In the genomic region with DNA sequence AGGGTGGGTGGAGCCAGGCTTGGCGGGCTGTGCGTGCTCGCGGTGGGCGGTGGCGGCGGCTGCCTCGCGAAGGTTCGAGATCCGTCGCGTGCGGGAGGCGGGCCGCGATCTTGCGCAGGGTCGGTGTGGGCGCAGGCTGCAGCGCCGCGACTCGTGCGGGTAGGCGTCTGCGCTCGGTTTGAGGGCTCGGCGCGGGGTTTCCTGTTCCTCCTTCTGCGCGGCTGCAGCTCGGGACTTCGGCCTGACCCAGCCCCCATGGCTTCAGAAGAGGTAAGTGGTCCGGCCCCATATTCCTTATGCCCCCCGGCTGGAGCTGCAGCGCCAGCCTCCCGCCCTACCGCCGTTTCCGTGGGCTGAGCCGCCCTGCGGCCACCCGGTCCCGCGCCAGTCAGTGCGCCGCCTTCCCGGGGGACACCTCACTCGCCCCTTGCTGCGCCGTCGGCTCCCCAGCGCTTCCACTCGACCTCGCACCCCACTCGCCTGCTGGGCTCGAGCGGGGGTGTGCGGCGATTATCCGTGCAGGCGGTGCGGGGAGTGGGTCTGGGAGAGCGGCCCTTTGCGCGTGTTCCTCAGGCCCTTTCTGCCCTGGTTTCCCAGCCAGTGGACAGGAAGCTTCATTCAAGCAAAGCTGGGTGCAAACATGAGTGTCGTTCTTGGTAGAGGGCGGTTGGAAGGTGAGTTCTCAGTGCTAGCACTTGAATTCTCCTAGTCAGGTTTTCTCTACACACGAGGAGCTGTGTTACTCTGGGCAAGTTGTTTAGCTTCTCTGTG, we compare ENCODE assay signal across 1 cellular context.
TF ChIP-seq lines count a peak whose summit lies in the region.

A gene with protein sequence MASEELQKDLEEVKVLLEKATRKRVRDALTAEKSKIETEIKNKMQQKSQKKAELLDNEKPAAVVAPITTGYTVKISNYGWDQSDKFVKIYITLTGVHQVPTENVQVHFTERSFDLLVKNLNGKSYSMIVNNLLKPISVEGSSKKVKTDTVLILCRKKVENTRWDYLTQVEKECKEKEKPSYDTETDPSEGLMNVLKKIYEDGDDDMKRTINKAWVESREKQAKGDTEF (plus strand): TSS at position 22 of the 771 bp plus-strand sequence. CDS start 234 bp downstream, at position 256.

TF ChIP-seq in HepG2, 621 proteins besides CTCF, POLR2A, EP300 and RAD21 (continued from another document and continues in another):
- TF ChIP-seq, protein P1, sequence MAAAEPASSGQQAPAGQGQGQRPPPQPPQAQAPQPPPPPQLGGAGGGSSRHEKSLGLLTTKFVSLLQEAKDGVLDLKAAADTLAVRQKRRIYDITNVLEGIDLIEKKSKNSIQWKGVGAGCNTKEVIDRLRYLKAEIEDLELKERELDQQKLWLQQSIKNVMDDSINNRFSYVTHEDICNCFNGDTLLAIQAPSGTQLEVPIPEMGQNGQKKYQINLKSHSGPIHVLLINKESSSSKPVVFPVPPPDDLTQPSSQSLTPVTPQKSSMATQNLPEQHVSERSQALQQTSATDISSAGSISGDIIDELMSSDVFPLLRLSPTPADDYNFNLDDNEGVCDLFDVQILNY (CRISPR knock-in tag; conservative IDR thresholded peaks at IDR 0.05) = peak; percentile 79
- TF ChIP-seq SMC3 (IDR thresholded peaks at IDR 0.05; ENCODE audit: low read length) = no peak
- no peak for TF ChIP-seq RCOR2 (CRISPR knock-in tag; IDR thresholded peaks at IDR 0.05)
- TF ChIP-seq, protein P2, sequence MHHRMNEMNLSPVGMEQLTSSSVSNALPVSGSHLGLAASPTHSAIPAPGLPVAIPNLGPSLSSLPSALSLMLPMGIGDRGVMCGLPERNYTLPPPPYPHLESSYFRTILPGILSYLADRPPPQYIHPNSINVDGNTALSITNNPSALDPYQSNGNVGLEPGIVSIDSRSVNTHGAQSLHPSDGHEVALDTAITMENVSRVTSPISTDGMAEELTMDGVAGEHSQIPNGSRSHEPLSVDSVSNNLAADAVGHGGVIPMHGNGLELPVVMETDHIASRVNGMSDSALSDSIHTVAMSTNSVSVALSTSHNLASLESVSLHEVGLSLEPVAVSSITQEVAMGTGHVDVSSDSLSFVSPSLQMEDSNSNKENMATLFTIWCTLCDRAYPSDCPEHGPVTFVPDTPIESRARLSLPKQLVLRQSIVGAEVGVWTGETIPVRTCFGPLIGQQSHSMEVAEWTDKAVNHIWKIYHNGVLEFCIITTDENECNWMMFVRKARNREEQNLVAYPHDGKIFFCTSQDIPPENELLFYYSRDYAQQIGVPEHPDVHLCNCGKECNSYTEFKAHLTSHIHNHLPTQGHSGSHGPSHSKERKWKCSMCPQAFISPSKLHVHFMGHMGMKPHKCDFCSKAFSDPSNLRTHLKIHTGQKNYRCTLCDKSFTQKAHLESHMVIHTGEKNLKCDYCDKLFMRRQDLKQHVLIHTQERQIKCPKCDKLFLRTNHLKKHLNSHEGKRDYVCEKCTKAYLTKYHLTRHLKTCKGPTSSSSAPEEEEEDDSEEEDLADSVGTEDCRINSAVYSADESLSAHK (CRISPR knock-in tag; IDR thresholded peaks at IDR 0.05; ENCODE audit: borderline replicate concordance) = no peak
- peak; percentile 56; the same call in 1 of the 2 replicates for TF ChIP-seq KDM2A (CRISPR knock-in tag; IDR thresholded peaks at IDR 0.05; ENCODE audit: borderline replicate concordance, low read depth)
- TF ChIP-seq ZNF746 (CRISPR knock-in tag; IDR thresholded peaks at IDR 0.05) = peak; percentile 79; the same call in 1 of the 2 replicates
- TF ChIP-seq, protein P3, sequence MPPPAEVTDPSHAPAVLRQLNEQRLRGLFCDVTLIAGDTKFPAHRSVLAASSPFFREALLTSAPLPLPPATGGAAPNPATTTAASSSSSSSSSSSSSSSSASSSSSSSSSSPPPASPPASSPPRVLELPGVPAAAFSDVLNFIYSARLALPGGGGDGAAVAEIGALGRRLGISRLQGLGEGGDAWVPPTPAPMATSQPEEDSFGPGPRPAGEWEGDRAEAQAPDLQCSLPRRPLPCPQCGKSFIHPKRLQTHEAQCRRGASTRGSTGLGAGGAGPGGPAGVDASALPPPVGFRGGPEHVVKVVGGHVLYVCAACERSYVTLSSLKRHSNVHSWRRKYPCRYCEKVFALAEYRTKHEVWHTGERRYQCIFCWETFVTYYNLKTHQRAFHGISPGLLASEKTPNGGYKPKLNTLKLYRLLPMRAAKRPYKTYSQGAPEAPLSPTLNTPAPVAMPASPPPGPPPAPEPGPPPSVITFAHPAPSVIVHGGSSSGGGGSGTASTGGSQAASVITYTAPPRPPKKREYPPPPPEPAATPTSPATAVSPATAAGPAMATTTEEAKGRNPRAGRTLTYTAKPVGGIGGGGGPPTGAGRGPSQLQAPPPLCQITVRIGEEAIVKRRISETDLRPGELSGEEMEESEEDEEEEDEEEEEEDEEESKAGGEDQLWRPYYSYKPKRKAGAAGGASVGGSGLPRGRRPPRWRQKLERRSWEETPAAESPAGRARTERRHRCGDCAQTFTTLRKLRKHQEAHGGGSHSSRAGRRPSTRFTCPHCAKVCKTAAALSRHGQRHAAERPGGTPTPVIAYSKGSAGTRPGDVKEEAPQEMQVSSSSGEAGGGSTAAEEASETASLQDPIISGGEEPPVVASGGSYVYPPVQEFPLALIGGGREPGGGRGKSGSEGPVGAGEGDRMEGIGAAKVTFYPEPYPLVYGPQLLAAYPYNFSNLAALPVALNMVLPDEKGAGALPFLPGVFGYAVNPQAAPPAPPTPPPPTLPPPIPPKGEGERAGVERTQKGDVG (CRISPR knock-in tag; IDR thresholded peaks at IDR 0.05; ENCODE audit: borderline replicate concordance) = peak; percentile 76
- TF ChIP-seq, protein P4, sequence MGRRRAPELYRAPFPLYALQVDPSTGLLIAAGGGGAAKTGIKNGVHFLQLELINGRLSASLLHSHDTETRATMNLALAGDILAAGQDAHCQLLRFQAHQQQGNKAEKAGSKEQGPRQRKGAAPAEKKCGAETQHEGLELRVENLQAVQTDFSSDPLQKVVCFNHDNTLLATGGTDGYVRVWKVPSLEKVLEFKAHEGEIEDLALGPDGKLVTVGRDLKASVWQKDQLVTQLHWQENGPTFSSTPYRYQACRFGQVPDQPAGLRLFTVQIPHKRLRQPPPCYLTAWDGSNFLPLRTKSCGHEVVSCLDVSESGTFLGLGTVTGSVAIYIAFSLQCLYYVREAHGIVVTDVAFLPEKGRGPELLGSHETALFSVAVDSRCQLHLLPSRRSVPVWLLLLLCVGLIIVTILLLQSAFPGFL (CRISPR knock-in tag; IDR thresholded peaks at IDR 0.05) = peak; percentile 78
- TF ChIP-seq CBX5 (CRISPR knock-in tag; IDR thresholded peaks at IDR 0.05; ENCODE audit: borderline replicate concordance) = no peak
- peak; percentile 70; the same call in 1 of the 2 replicates for TF ChIP-seq ZSCAN21 (CRISPR knock-in tag; IDR thresholded peaks at IDR 0.05; ENCODE audit: borderline replicate concordance)
- TF ChIP-seq PCBP2 (optimal IDR thresholded peaks at IDR 0.05; ENCODE audit: low read depth, low read length, poor library complexity, severe bottlenecking) = no peak
- TF ChIP-seq, protein P5, sequence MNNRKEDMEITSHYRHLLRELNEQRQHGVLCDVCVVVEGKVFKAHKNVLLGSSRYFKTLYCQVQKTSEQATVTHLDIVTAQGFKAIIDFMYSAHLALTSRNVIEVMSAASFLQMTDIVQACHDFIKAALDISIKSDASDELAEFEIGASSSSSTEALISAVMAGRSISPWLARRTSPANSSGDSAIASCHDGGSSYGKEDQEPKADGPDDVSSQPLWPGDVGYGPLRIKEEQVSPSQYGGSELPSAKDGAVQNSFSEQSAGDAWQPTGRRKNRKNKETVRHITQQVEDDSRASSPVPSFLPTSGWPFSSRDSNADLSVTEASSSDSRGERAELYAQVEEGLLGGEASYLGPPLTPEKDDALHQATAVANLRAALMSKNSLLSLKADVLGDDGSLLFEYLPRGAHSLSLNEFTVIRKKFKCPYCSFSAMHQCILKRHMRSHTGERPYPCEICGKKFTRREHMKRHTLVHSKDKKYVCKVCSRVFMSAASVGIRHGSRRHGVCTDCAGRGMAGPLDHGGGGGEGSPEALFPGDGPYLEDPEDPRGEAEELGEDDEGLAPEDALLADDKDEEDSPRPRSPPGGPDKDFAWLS (CRISPR knock-in tag; IDR thresholded peaks at IDR 0.05; ENCODE audit: borderline replicate concordance) = 0 out of 2 replicates have a peak, but pooled peaks have one; percentile 31
- peak; percentile 93; the same call in 1 of the 2 replicates for TF ChIP-seq NAIF1 (CRISPR knock-in tag; IDR thresholded peaks at IDR 0.05; ENCODE audit: borderline replicate concordance)
- no peak for TF ChIP-seq SIX1 (CRISPR knock-in tag; IDR thresholded peaks at IDR 0.05; ENCODE audit: borderline replicate concordance)
- TF ChIP-seq SNRNP70 (IDR thresholded peaks at IDR 0.05; ENCODE audit: low read depth, low read length) = no peak
- TF ChIP-seq, protein P6, sequence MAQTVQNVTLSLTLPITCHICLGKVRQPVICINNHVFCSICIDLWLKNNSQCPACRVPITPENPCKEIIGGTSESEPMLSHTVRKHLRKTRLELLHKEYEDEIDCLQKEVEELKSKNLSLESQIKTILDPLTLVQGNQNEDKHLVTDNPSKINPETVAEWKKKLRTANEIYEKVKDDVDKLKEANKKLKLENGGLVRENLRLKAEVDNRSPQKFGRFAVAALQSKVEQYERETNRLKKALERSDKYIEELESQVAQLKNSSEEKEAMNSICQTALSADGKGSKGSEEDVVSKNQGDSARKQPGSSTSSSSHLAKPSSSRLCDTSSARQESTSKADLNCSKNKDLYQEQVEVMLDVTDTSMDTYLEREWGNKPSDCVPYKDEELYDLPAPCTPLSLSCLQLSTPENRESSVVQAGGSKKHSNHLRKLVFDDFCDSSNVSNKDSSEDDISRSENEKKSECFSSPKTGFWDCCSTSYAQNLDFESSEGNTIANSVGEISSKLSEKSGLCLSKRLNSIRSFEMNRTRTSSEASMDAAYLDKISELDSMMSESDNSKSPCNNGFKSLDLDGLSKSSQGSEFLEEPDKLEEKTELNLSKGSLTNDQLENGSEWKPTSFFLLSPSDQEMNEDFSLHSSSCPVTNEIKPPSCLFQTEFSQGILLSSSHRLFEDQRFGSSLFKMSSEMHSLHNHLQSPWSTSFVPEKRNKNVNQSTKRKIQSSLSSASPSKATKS (CRISPR knock-in tag; IDR thresholded peaks at IDR 0.05) = no peak
- TF ChIP-seq, protein P7, sequence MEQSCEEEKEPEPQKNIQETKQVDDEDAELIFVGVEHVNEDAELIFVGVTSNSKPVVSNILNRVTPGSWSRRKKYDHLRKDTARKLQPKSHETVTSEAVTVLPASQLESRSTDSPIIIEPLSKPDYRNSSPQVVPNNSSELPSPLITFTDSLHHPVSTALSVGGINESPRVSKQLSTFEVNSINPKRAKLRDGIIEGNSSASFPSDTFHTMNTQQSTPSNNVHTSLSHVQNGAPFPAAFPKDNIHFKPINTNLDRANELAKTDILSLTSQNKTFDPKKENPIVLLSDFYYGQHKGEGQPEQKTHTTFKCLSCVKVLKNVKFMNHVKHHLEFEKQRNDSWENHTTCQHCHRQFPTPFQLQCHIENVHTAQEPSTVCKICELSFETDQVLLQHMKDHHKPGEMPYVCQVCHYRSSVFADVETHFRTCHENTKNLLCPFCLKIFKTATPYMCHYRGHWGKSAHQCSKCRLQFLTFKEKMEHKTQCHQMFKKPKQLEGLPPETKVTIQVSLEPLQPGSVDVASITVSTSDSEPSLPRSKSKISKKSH (CRISPR knock-in tag; IDR thresholded peaks at IDR 0.05; ENCODE audit: borderline replicate concordance) = peak; percentile 96
- TF ChIP-seq DR1 (CRISPR knock-in tag; IDR thresholded peaks at IDR 0.05) = no peak
- TF ChIP-seq RORA (CRISPR knock-in tag; IDR thresholded peaks at IDR 0.05) = no peak
- TF ChIP-seq RNF2 (conservative IDR thresholded peaks at IDR 0.05; ENCODE audit: low read depth) = peak; percentile 82
- peak; percentile 89; the same call in 1 of the 2 replicates for TF ChIP-seq KLF12 (CRISPR knock-in tag; IDR thresholded peaks at IDR 0.05; ENCODE audit: borderline replicate concordance)
- TF ChIP-seq ZNF564 (CRISPR knock-in tag; IDR thresholded peaks at IDR 0.05) = peak; percentile 94
- TF ChIP-seq CREM (IDR thresholded peaks at IDR 0.05) = no peak
- no peak for TF ChIP-seq CREM (CRISPR knock-in tag; IDR thresholded peaks at IDR 0.05)
- TF ChIP-seq, protein P8, sequence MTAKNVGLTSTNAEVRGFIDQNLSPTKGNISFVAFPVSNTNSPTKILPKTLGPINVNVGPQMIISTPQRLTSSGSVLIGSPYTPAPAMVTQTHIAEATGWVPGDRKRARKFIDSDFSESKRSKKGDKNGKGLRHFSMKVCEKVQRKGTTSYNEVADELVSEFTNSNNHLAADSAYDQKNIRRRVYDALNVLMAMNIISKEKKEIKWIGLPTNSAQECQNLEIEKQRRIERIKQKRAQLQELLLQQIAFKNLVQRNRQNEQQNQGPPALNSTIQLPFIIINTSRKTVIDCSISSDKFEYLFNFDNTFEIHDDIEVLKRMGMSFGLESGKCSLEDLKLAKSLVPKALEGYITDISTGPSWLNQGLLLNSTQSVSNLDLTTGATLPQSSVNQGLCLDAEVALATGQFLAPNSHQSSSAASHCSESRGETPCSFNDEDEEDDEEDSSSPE (CRISPR knock-in tag; IDR thresholded peaks at IDR 0.05) = peak; percentile 93
- TF ChIP-seq, protein P9, sequence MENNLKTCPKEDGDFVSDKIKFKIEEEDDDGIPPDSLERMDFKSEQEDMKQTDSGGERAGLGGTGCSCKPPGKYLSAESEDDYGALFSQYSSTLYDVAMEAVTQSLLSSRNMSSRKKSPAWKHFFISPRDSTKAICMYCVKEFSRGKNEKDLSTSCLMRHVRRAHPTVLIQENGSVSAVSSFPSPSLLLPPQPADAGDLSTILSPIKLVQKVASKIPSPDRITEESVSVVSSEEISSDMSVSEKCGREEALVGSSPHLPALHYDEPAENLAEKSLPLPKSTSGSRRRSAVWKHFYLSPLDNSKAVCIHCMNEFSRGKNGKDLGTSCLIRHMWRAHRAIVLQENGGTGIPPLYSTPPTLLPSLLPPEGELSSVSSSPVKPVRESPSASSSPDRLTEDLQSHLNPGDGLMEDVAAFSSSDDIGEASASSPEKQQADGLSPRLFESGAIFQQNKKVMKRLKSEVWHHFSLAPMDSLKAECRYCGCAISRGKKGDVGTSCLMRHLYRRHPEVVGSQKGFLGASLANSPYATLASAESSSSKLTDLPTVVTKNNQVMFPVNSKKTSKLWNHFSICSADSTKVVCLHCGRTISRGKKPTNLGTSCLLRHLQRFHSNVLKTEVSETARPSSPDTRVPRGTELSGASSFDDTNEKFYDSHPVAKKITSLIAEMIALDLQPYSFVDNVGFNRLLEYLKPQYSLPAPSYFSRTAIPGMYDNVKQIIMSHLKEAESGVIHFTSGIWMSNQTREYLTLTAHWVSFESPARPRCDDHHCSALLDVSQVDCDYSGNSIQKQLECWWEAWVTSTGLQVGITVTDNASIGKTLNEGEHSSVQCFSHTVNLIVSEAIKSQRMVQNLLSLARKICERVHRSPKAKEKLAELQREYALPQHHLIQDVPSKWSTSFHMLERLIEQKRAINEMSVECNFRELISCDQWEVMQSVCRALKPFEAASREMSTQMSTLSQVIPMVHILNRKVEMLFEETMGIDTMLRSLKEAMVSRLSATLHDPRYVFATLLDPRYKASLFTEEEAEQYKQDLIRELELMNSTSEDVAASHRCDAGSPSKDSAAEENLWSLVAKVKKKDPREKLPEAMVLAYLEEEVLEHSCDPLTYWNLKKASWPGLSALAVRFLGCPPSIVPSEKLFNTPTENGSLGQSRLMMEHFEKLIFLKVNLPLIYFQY (CRISPR knock-in tag; IDR thresholded peaks at IDR 0.05; ENCODE audit: borderline replicate concordance) = no peak
- TF ChIP-seq MLLT10 (CRISPR knock-in tag; IDR thresholded peaks at IDR 0.05) = no peak; the same call in 1 of the 2 replicates
- peak; percentile 85; the same call in 1 of the 2 replicates for TF ChIP-seq ZNF33B (CRISPR knock-in tag; IDR thresholded peaks at IDR 0.05)
